20 cellular contexts compared by ENCODE assay signal in genomic region chr16:66801320-66802105, GRCh38. TPM values are rescaled to one million over a fixed set of nuclear protein-coding genes. Genes with fewer than 3 reads are reported as not detected.
"Had no signal": no experiment of that assay in that cellular context is flagged by ENCODE, and none has a peak within 500 bp of the region (broad histone marks: within the 10 kb centered on the region; RNA-seq: fewer than 3 reads in every experiment).

A gene with protein sequence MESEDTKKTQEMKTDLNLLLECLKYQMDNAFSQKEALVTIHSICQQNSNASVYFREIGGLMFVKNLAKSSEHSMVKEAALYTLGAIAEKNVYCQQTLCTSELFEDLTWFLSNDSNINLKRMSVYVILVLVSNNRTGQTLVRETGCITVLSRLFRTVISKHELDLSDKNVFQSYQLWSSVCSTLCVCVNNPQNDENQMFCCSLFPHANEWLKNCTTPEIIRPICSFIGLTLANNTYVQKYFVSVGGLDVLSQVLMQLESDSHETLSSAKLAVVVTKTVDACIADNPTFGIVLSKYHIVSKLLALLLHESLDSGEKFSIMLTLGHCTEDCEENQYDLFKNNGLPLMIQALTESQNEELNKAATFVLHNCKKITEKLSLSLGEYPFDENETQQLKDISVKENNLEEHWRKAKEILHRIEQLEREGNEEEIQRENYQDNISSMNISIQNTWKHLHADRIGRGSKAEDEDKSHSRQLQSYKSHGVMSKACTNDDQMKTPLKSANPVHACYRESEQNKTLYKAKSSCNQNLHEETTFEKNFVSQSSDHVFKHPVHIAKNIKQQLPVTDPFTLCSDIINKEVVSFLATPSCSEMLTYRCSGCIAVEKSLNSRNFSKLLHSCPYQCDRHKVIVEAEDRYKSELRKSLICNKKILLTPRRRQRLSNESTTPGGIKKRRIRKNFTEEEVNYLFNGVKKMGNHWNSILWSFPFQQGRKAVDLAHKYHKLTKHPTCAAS (minus strand): TSS chr16:66801584. CDS start chr16:66796798, 4,786 bp downstream.

- H3K27ac Mint-ChIP-seq: activated T-helper 17 cell treated with anti-CD3 and anti-CD28 coated beads, Interleukin-2, amount 50 U/mL, for 72 hours; memory B cell; nephron; T-cell had no signal

- H3K9me3 Mint-ChIP-seq: activated T-helper 17 cell treated with anti-CD3 and anti-CD28 coated beads, Interleukin-2, amount 50 U/mL, for 72 hours; memory B cell; nephron; T-cell had no signal

- ATAC-seq: activated T-helper 17 cell treated with anti-CD3 and anti-CD28 coated beads, Interleukin-2, amount 50 U/mL, for 72 hours; gastrocnemius medialis; stimulated activated naive CD8-positive, alpha-beta T cell treated with anti-CD3 and anti-CD28 coated beads, Interleukin-15, Interleukin-2, amounts not matched to agents 100 U/mL and 50 U/mL, for 24 hours; T-cell had no signal

- H3K4me3 Mint-ChIP-seq: activated T-helper 17 cell treated with anti-CD3 and anti-CD28 coated beads, Interleukin-2, amount 50 U/mL, for 72 hours; memory B cell; nephron; T-cell had no signal

- H3K27me3 ChIP-seq: gastrocnemius medialis, heart left ventricle had no signal

- H3K27me3 Mint-ChIP-seq: activated T-helper 17 cell treated with anti-CD3 and anti-CD28 coated beads, Interleukin-2, amount 50 U/mL, for 72 hours; memory B cell; T-cell had no signal

- H3K4me1 ChIP-seq: gastrocnemius medialis, heart left ventricle, left ventricle myocardium inferior had no signal

- H3K4me3 ChIP-seq: gastrocnemius medialis, heart left ventricle, left ventricle myocardium inferior had no signal

- H3K9me3 ChIP-seq: gastrocnemius medialis, heart left ventricle, left ventricle myocardium inferior had no signal

- H3K4me1 Mint-ChIP-seq: activated T-helper 17 cell treated with anti-CD3 and anti-CD28 coated beads, Interleukin-2, amount 50 U/mL, for 72 hours; memory B cell; T-cell had no signal

- DNase-seq: activated CD4-positive, alpha-beta T cell treated with anti-CD3 and anti-CD28 coated beads, Interleukin-2, amount 50 U/mL, for 48 hours; activated CD4-positive, CD25-positive, alpha-beta regulatory T cell treated with anti-CD3 and anti-CD28 coated beads, Interleukin-2, amount 50 U/mL, for 72 hours; activated naive CD4-positive, alpha-beta T cell treated with Interleukin-2 at 50 U/mL for 16 hours; gastrocnemius medialis; heart left ventricle; left ventricle myocardium inferior; occipital lobe; small intestine; stimulated activated CD4-positive, alpha-beta T cell treated with anti-CD3 and anti-CD28 coated beads, Interleukin-4, amount 100 ng/mL, for 24 hours; stimulated activated naive CD8-positive, alpha-beta T cell treated with anti-CD3 and anti-CD28 coated beads, Interleukin-15, Interleukin-2, amounts not matched to agents 100 U/mL and 50 U/mL, for 24 hours; T-cell; T1000; trophoblast cell had no signal

- FAIRE-seq: bronchial epithelial cell, islet of Langerhans, small intestine had no signal

- H3K27ac ChIP-seq: gastrocnemius medialis, heart left ventricle, left ventricle myocardium inferior had no signal

RNA-seq across cellular contexts. Expression of the gene that starts here (rescaled TPM):
- total RNA-seq: dermis microvascular lymphatic vessel endothelial cell, epithelial cell of proximal tubule, gastrocnemius medialis, heart left ventricle, left ventricle myocardium inferior had no signal
- polyA plus RNA-seq: heart left ventricle, small intestine had no signal
